8 cellular contexts compared by ENCODE assay signal in the genomic region with DNA sequence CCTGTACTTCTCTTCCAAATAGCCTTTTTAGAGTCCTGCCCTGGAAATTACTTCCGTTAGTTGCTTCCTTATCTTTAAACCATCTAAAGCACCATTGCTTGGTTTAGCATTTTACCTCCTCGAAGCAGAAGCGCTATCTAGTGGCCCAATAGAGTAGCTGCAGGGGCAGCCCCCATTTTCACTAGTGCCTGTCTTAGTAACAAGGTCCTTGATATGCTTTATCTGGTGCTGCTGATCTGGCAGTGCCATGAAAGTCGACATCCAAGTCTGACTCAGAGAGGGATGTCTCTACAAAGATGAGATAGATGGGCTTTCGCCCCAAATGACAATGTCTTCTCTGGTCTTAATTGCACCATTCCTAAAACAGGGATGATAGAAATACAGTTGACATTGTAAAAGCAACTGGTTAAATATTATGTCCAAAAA. TPM values are rescaled to one million over a fixed set of nuclear protein-coding genes. Genes with fewer than 3 reads are reported as not detected.
DNase-seq lines count a peak whose midpoint lies in the region; ATAC-seq and TF ChIP-seq lines count a peak whose summit lies in the region.

No MANE protein-coding gene starts in this region.

- peaks cover 7% of the 10 kb centered on the region for H3K27me3 Mint-ChIP-seq in HFFc6 (ENCODE audit: insufficient read depth)
- no peaks in the 10 kb centered on the region for H3K27me3 Mint-ChIP-seq in T-helper 2 cell treated with Interferon-gamma antibody and Interleukin-4, amounts not matched to agents 5 μg/mL and 100 μg/mL, for 36 hours (ENCODE audit: low read depth)

- WGBS in spleen, 5 donors, result 0 to 2% (median 1%) methylated on average over 5 of the region's 5 CpGs

- H3K27ac ChIP-seq in spleen, result no peak overlapping the region

- intact Hi-C loops in spleen (cut with DNase I; ENCODE audit: low total_unique reads), result no loop called here

- H3K36me3 Mint-ChIP-seq in HFFc6 (ENCODE audit: low read depth), result no peaks in the 10 kb centered on the region
- H3K36me3 Mint-ChIP-seq in T-helper 2 cell treated with Interferon-gamma antibody and Interleukin-4, amounts not matched to agents 5 μg/mL and 100 μg/mL, for 36 hours (ENCODE audit: low read depth), result no peaks in the 10 kb centered on the region

- TF ChIP-seq POLR2A in spleen (IDR thresholded peaks at IDR 0.05), result no peak

- TF ChIP-seq CTCF in HFFc6 (IDR thresholded peaks at IDR 0.05) (peak; percentile 89), spleen (IDR thresholded peaks at IDR 0.05 in 8 of 11, conservative IDR thresholded peaks at IDR 0.05 in 3 of 11) (peak; percentile 64 to 88 (median 79))

- no peak overlapping the region for H3K27ac Mint-ChIP-seq in HFFc6
- no peak overlapping the region for H3K27ac Mint-ChIP-seq in T-helper 2 cell treated with Interferon-gamma antibody and Interleukin-4, amounts not matched to agents 5 μg/mL and 100 μg/mL, for 36 hours

- peaks cover 0 to 6% (median 4%) of the 10 kb centered on the region in 6 donors for H3K4me1 ChIP-seq in spleen

- no peak for ATAC-seq in GM21825 (IDR thresholded peaks at IDR 0.05; ENCODE audit: unreplicated experiment)

- no peaks in the 10 kb centered on the region for H3K9me3 ChIP-seq in spleen

- DNase-seq in DMS79 treated with DMSO at 0.1 percent for 48 hours (lab: John Stamatoyannopoulos, UW) (peak; percentile 81), HFFc6 (peak; percentile 78), NCI-H1930 (lab: John Stamatoyannopoulos, UW) (peak; percentile 14 to 41), amygdala (lab: John Stamatoyannopoulos, UW) (peak in 49 of 56 donors; percentile 0 to 70 (median 17)), hippocampal formation (lab: John Stamatoyannopoulos, UW) (peak; percentile 8 to 31), spleen (peak; percentile 78)
- DNase-seq in T-helper 2 cell treated with Interferon-gamma antibody and Interleukin-4, amounts not matched to agents 5 μg/mL and 100 μg/mL, for 36 hours (ENCODE audit: low spot score), result peak; percentile 79

- H3K4me1 Mint-ChIP-seq in HFFc6 (ENCODE audit: low read depth), result peaks cover 8% of the 10 kb centered on the region
- H3K4me1 Mint-ChIP-seq in T-helper 2 cell treated with Interferon-gamma antibody and Interleukin-4, amounts not matched to agents 5 μg/mL and 100 μg/mL, for 36 hours (ENCODE audit: low read depth), result peaks cover 8% of the 10 kb centered on the region

- no peak overlapping the region for H3K4me3 Mint-ChIP-seq in HFFc6
- H3K4me3 Mint-ChIP-seq in T-helper 2 cell treated with Interferon-gamma antibody and Interleukin-4, amounts not matched to agents 5 μg/mL and 100 μg/mL, for 36 hours, result no peak overlapping the region

- no peaks in the 10 kb centered on the region for H3K36me3 ChIP-seq in spleen

- H3K9me3 Mint-ChIP-seq in HFFc6, result no peaks in the 10 kb centered on the region
- no peaks in the 10 kb centered on the region for H3K9me3 Mint-ChIP-seq in T-helper 2 cell treated with Interferon-gamma antibody and Interleukin-4, amounts not matched to agents 5 μg/mL and 100 μg/mL, for 36 hours

- no peak overlapping the region for H3K4me3 ChIP-seq in spleen

- peaks cover 0 to 7% (median 0%) of the 10 kb centered on the region in 7 donors for H3K27me3 ChIP-seq in spleen (replicated peaks in 1 of 7)

RNA-seq across cellular contexts. Expression of a gene that starts 25.0 kb away (rescaled TPM):
- total RNA-seq in HFFc6 (2021; fragmentation: NEBNext Ultra II Directional; extraction: Animal tissue kit (Norgen Biotek cat#: 25700)), result 10 to 100 TPM; 23.1 to 55.5 (median 48.3) TPM
- total RNA-seq in spleen, result 10 to 100 TPM; 12.9 to 54.3 (median 30.2) TPM
- 1 to 10 TPM; 1.9 to 3.7 (median 2.0) TPM for polyA plus RNA-seq in spleen

Comparison
In these comparisons a context has a peak if more than half of its experiments do, and no peak if none do; other contexts are left out.
1. DNase-seq: peak in every context shown above with its lines; median percentile 81 in DMS79 treated with DMSO at 0.1 percent for 48 hours; 79 in T-helper 2 cell treated with Interferon-gamma antibody and Interleukin-4, amounts not matched to agents 5 μg/mL and 100 μg/mL, for 36 hours; 78 in HFFc6; 78 in spleen; 28 in NCI-H1930; 20 in hippocampal formation; 17 in amygdala.